1 cellular context compared by ENCODE assay signal in genomic region chr17:81702934-81703746, GRCh38.
A peak's percentile ranks its signal among the peaks of the same experiment; 100 is the strongest.
TF ChIP-seq lines count a peak whose summit lies in the region.

Gene MRPL12, plus strand, starts transcription at chr17:81703367. Its CDS starts 135 bp downstream, at chr17:81703502.

TF ChIP-seq in H1, 55 proteins besides CTCF, POLR2A, EP300 and RAD21:
- TF ChIP-seq TAF1 (IDR thresholded peaks at IDR 0.05; ENCODE audit: low read depth, low read length) (peak; percentile 98), ATF2 (IDR thresholded peaks at IDR 0.05; ENCODE audit: low read length) (no peak), SIN3A (conservative IDR thresholded peaks at IDR 0.05 in 1 of 2, IDR thresholded peaks at IDR 0.05 in 1 of 2; ENCODE audit: low read depth in 1 of 2, low read length in 2 of 2) (peak; percentile 42 to 86; a peak in 3 of 4 replicates), ASH2L (IDR thresholded peaks at IDR 0.05; ENCODE audit: low read length) (peak; percentile 77), MAX (IDR thresholded peaks at IDR 0.05) (peak; percentile 95), BRCA1 (IDR thresholded peaks at IDR 0.05; ENCODE audit: low read depth, low read length) (peak; percentile 69; the same call in 1 of the 2 replicates), KDM4A (IDR thresholded peaks at IDR 0.05; ENCODE audit: low read depth, low read length, severe bottlenecking) (peak; percentile 81), NRF1 (IDR thresholded peaks at IDR 0.05; ENCODE audit: low read depth, low read length) (peak; percentile 62), CBX5 (IDR thresholded peaks at IDR 0.05; ENCODE audit: low read depth, low read length) (no peak), CBX8 (IDR thresholded peaks at IDR 0.05; ENCODE audit: borderline replicate concordance, low read depth, low read length) (no peak), GTF2F1 (IDR thresholded peaks at IDR 0.05; ENCODE audit: borderline replicate concordance, low read depth, low read length) (peak; percentile 69; the same call in 1 of the 2 replicates), SP4 (IDR thresholded peaks at IDR 0.05; ENCODE audit: low read length) (peak; percentile 24; the same call in 1 of the 2 replicates), RBBP5 (IDR thresholded peaks at IDR 0.05; ENCODE audit: borderline replicate concordance, low read depth, low read length) (0 out of 2 replicates have a peak, but pooled peaks have one; percentile 75), CHD2 (IDR thresholded peaks at IDR 0.05; ENCODE audit: low read length) (peak; percentile 93), JUN (IDR thresholded peaks at IDR 0.05; ENCODE audit: low read depth, low read length) (no peak), E2F6 (IDR thresholded peaks at IDR 0.05) (peak; percentile 57), CREB1 (IDR thresholded peaks at IDR 0.05) (peak; percentile 90), POLR2AphosphoS5 (IDR thresholded peaks at IDR 0.05; ENCODE audit: low read depth, low read length) (peak; percentile 98), MAFK (IDR thresholded peaks at IDR 0.05; ENCODE audit: low read depth, low read length) (no peak), KDM5A (IDR thresholded peaks at IDR 0.05; ENCODE audit: low read length) (peak; percentile 53; the same call in 1 of the 2 replicates), SP2 (IDR thresholded peaks at IDR 0.05; ENCODE audit: low read length) (peak; percentile 96), TBP (IDR thresholded peaks at IDR 0.05; ENCODE audit: low read depth, low read length) (peak; percentile 92), PHF8 (conservative IDR thresholded peaks at IDR 0.05; ENCODE audit: low read depth, low read length) (peak; percentile 87), GABPA (IDR thresholded peaks at IDR 0.05; ENCODE audit: borderline replicate concordance, insufficient read depth, low read length) (peak; percentile 83; the same call in 1 of the 2 replicates), TEAD4 (IDR thresholded peaks at IDR 0.05; ENCODE audit: low read depth, low read length) (peak; percentile 76; the same call in 1 of the 2 replicates), EGR1 (IDR thresholded peaks at IDR 0.05; ENCODE audit: borderline replicate concordance, low read depth, low read length) (peak; percentile 76), CEBPB (IDR thresholded peaks at IDR 0.05; ENCODE audit: low read depth, low read length) (no peak), RXRA (IDR thresholded peaks at IDR 0.05; ENCODE audit: insufficient read depth, low read depth, low read length) (no peak), TAF7 (optimal IDR thresholded peaks at IDR 0.05; ENCODE audit: borderline replicate concordance, low read depth, low read length) (peak; percentile 67)
